14 cellular contexts compared by ENCODE assay signal in genomic region chr9:763692-764091, GRCh38.
DNase-seq lines count a peak whose midpoint lies in the region; ATAC-seq and TF ChIP-seq lines count a peak whose summit lies in the region.
"Had no signal": no experiment of that assay in that cellular context is flagged by ENCODE, and none has a peak within 500 bp of the region (broad histone marks: within the 10 kb centered on the region; RNA-seq: fewer than 3 reads in every experiment).

No MANE protein-coding gene starts in this region.

- H3K36me3 ChIP-seq in lower lobe of right lung (no peaks in the 10 kb centered on the region), subcutaneous abdominal adipose tissue (ENCODE audit: control insufficient read depth in 5 of 5, insufficient read depth in 5 of 5, low read length in 5 of 5) (no peaks in the 10 kb centered on the region), Karpas-422 (ENCODE audit: insufficient read depth, low read length) (no peaks in the 10 kb centered on the region), spleen (no peaks in the 10 kb centered on the region)
- H3K36me3 ChIP-seq: colonic mucosa, tibial nerve had no signal

- H3K4me2 ChIP-seq in Karpas-422 (ENCODE audit: low read depth, low read length, poor library complexity, severe bottlenecking) = no peak overlapping the region

- H3K27me3 ChIP-seq in lower lobe of right lung (ENCODE audit: low read depth) (no peaks in the 10 kb centered on the region), subcutaneous abdominal adipose tissue (ENCODE audit: control insufficient read depth in 5 of 5, insufficient read depth in 4 of 5, low read length in 5 of 5) (peaks cover 0 to 3% (median 0%) of the 10 kb centered on the region in 5 donors), Karpas-422 (ENCODE audit: low read length) (no peaks in the 10 kb centered on the region), spleen (replicated peaks in 1 of 7) (peaks cover 0 to 30% (median 0%) of the 10 kb centered on the region in 7 donors)
- H3K27me3 ChIP-seq: body of pancreas, colonic mucosa, tibial nerve had no signal

- H3K9ac ChIP-seq in subcutaneous abdominal adipose tissue (ENCODE audit: low read length in 5 of 5) (peak overlapping the region in 1 of 5 donors; percentile 52), Karpas-422 (ENCODE audit: low read length) (no peak overlapping the region)

- TF ChIP-seq POLR2A in spleen (IDR thresholded peaks at IDR 0.05) = no peak

- POLR2A ChIA-PET in activated naive CD8-positive, alpha-beta T cell treated with anti-CD3 and anti-CD28 coated beads, Interleukin-2, amount 10 ng/mL, durations not matched to agents 7 days and 5 days (lab: Charles Lee) = no interaction called here

- H3K79me2 ChIP-seq in Karpas-422 (ENCODE audit: low read length) = no peaks in the 10 kb centered on the region

- H3K27me3 Mint-ChIP-seq in activated naive CD8-positive, alpha-beta T cell treated with anti-CD3 and anti-CD28 coated beads, Interleukin-2, amount 10 ng/mL, durations not matched to agents 7 days and 5 days = peaks cover 16% of the 10 kb centered on the region
- H3K27me3 Mint-ChIP-seq in activated naive CD8-positive, alpha-beta T cell treated with anti-CD3 and anti-CD28 coated beads for 36 hours = peaks cover 20% of the 10 kb centered on the region
- H3K27me3 Mint-ChIP-seq in activated T-helper 17 cell treated with anti-CD3 and anti-CD28 coated beads, Interleukin-2, amount 50 U/mL, for 72 hours = peaks cover 32% of the 10 kb centered on the region

- no peak for ATAC-seq in activated naive CD8-positive, alpha-beta T cell treated with anti-CD3 and anti-CD28 coated beads, Interleukin-2, amount 10 ng/mL, durations not matched to agents 7 days and 5 days (ENCODE audit: low read depth)
- ATAC-seq in activated T-helper 17 cell treated with anti-CD3 and anti-CD28 coated beads, Interleukin-2, amount 50 U/mL, for 72 hours (replicated peaks) = no peak
- ATAC-seq in lower lobe of right lung (no peak), GM19324 (IDR thresholded peaks at IDR 0.05; ENCODE audit: low FRiP score, unreplicated experiment) (no peak)

- H4K20me1 ChIP-seq in Karpas-422 (ENCODE audit: insufficient read depth, low read depth, low read length) = no peaks in the 10 kb centered on the region

- H3K9me3 ChIP-seq in lower lobe of right lung = no peaks in the 10 kb centered on the region
- H3K9me3 ChIP-seq in subcutaneous abdominal adipose tissue (ENCODE audit: control insufficient read depth in 5 of 5, low read length in 5 of 5) = no peaks in the 10 kb centered on the region
- H3K9me3 ChIP-seq in Karpas-422 (ENCODE audit: low read length) = no peaks in the 10 kb centered on the region
- H3K9me3 ChIP-seq in spleen = no peaks in the 10 kb centered on the region
- H3K9me3 ChIP-seq: body of pancreas, colonic mucosa, tibial nerve had no signal

- no peak for TF ChIP-seq CTCF in lower lobe of right lung (IDR thresholded peaks at IDR 0.05)
- TF ChIP-seq CTCF in spleen (IDR thresholded peaks at IDR 0.05 in 8 of 11, conservative IDR thresholded peaks at IDR 0.05 in 3 of 11) = no peak

- no peak overlapping the region for H2AFZ ChIP-seq in Karpas-422 (ENCODE audit: low read length)

- H3K4me3 ChIP-seq in lower lobe of right lung = peak overlapping the region; percentile 17
- H3K4me3 ChIP-seq in subcutaneous abdominal adipose tissue (ENCODE audit: low read depth in 1 of 5, low read length in 5 of 5) = peak overlapping the region; percentile 21 to 62 (median 50)
- H3K4me3 ChIP-seq in Karpas-422 (ENCODE audit: low read length) = no peak overlapping the region
- peak overlapping the region in 1 of 8 donors; percentile 22 for H3K4me3 ChIP-seq in spleen
- H3K4me3 ChIP-seq: body of pancreas, colonic mucosa, lung had no signal

- no peaks in the 10 kb centered on the region for H3K36me3 Mint-ChIP-seq in activated naive CD8-positive, alpha-beta T cell treated with anti-CD3 and anti-CD28 coated beads, Interleukin-2, amount 10 ng/mL, durations not matched to agents 7 days and 5 days
- no peaks in the 10 kb centered on the region for H3K36me3 Mint-ChIP-seq in activated naive CD8-positive, alpha-beta T cell treated with anti-CD3 and anti-CD28 coated beads for 36 hours
- no peaks in the 10 kb centered on the region for H3K36me3 Mint-ChIP-seq in activated T-helper 17 cell treated with anti-CD3 and anti-CD28 coated beads, Interleukin-2, amount 50 U/mL, for 72 hours (ENCODE audit: low read depth)
- H3K36me3 Mint-ChIP-seq: CD4-positive, CD25-positive, alpha-beta regulatory T cell; naive B cell had no signal

- 58 to 80% (median 68%) methylated on average over 6 of the region's 6 CpGs for WGBS in spleen, 5 donors

- peaks cover 20% of the 10 kb centered on the region for H3K4me1 Mint-ChIP-seq in activated naive CD8-positive, alpha-beta T cell treated with anti-CD3 and anti-CD28 coated beads, Interleukin-2, amount 10 ng/mL, durations not matched to agents 7 days and 5 days
- H3K4me1 Mint-ChIP-seq in activated naive CD8-positive, alpha-beta T cell treated with anti-CD3 and anti-CD28 coated beads for 36 hours = peaks cover 2% of the 10 kb centered on the region
- H3K4me1 Mint-ChIP-seq in activated T-helper 17 cell treated with anti-CD3 and anti-CD28 coated beads, Interleukin-2, amount 50 U/mL, for 72 hours = no peaks in the 10 kb centered on the region

- peak overlapping the region; percentile 42 for H3K4me3 Mint-ChIP-seq in activated naive CD8-positive, alpha-beta T cell treated with anti-CD3 and anti-CD28 coated beads, Interleukin-2, amount 10 ng/mL, durations not matched to agents 7 days and 5 days
- H3K4me3 Mint-ChIP-seq in activated naive CD8-positive, alpha-beta T cell treated with anti-CD3 and anti-CD28 coated beads for 36 hours = no peak overlapping the region
- peak overlapping the region; percentile 7 for H3K4me3 Mint-ChIP-seq in activated T-helper 17 cell treated with anti-CD3 and anti-CD28 coated beads, Interleukin-2, amount 50 U/mL, for 72 hours
- H3K4me3 Mint-ChIP-seq: CD4-positive, CD25-positive, alpha-beta regulatory T cell; naive B cell had no signal

- H3K27ac ChIP-seq in lower lobe of right lung (no peak overlapping the region), subcutaneous abdominal adipose tissue (ENCODE audit: low read depth, low read length) (no peak overlapping the region), Karpas-422 (ENCODE audit: low read length) (no peak overlapping the region), spleen (no peak overlapping the region)
- H3K27ac ChIP-seq: body of pancreas, colonic mucosa, tibial nerve had no signal

- DNase-seq in activated naive CD8-positive, alpha-beta T cell treated with anti-CD3 and anti-CD28 coated beads, Interleukin-2, amount 10 ng/mL, durations not matched to agents 7 days and 5 days = no peak
- DNase-seq in activated naive CD8-positive, alpha-beta T cell treated with anti-CD3 and anti-CD28 coated beads for 36 hours = no peak
- DNase-seq in lower lobe of right lung = no peak
- DNase-seq in Karpas-422 = no peak
- no peak for DNase-seq in spleen
- DNase-seq: naive B cell had no signal

- no peaks in the 10 kb centered on the region for H3K9me2 ChIP-seq in Karpas-422 (replicated peaks; ENCODE audit: insufficient read depth, low read length)

- no peaks in the 10 kb centered on the region for H3K4me1 ChIP-seq in lower lobe of right lung
- peaks cover 0 to 2% (median 0%) of the 10 kb centered on the region in 5 donors for H3K4me1 ChIP-seq in subcutaneous abdominal adipose tissue (ENCODE audit: control insufficient read depth in 5 of 5, insufficient read depth in 5 of 5, low read length in 5 of 5)
- no peaks in the 10 kb centered on the region for H3K4me1 ChIP-seq in Karpas-422 (ENCODE audit: low read length)
- H3K4me1 ChIP-seq in spleen = peaks cover 0 to 9% (median 2%) of the 10 kb centered on the region in 6 donors
- H3K4me1 ChIP-seq: colonic mucosa had no signal

- H3K27ac Mint-ChIP-seq in activated naive CD8-positive, alpha-beta T cell treated with anti-CD3 and anti-CD28 coated beads, Interleukin-2, amount 10 ng/mL, durations not matched to agents 7 days and 5 days = no peak overlapping the region
- H3K27ac Mint-ChIP-seq in activated naive CD8-positive, alpha-beta T cell treated with anti-CD3 and anti-CD28 coated beads for 36 hours = no peak overlapping the region
- H3K27ac Mint-ChIP-seq in activated T-helper 17 cell treated with anti-CD3 and anti-CD28 coated beads, Interleukin-2, amount 50 U/mL, for 72 hours = no peak overlapping the region
- H3K27ac Mint-ChIP-seq: CD4-positive, CD25-positive, alpha-beta regulatory T cell; naive B cell had no signal

- intact Hi-C loops in lower lobe of right lung (cut with DNase I) = no loop called here
- intact Hi-C loops in spleen (cut with DNase I; ENCODE audit: low total_unique reads) = loop anchor here (2.0 kb wide), 1 partner anchor 149 kb away; no protein-coding TSS in a partner anchor

- H3K9me3 Mint-ChIP-seq in activated naive CD8-positive, alpha-beta T cell treated with anti-CD3 and anti-CD28 coated beads, Interleukin-2, amount 10 ng/mL, durations not matched to agents 7 days and 5 days = no peaks in the 10 kb centered on the region
- H3K9me3 Mint-ChIP-seq in activated naive CD8-positive, alpha-beta T cell treated with anti-CD3 and anti-CD28 coated beads for 36 hours = no peaks in the 10 kb centered on the region
- no peaks in the 10 kb centered on the region for H3K9me3 Mint-ChIP-seq in activated T-helper 17 cell treated with anti-CD3 and anti-CD28 coated beads, Interleukin-2, amount 50 U/mL, for 72 hours
